Comparison of ENCODE assay signal across 4 cellular contexts in genomic region chr12:131226345-131227265, GRCh38.
A peak's percentile ranks its signal among the peaks of the same experiment; 100 is the strongest.
TF ChIP-seq lines count a peak whose summit lies in the region.

No MANE protein-coding gene starts in this region.

TF ChIP-seq in SK-N-SH, 30 proteins besides CTCF, POLR2A, EP300 and RAD21:
- TF ChIP-seq REST (IDR thresholded peaks at IDR 0.05; ENCODE audit: low read depth, low read length) (no peak), GATA2 (CRISPR knock-in tag; IDR thresholded peaks at IDR 0.05) (peak; percentile 47)

TF ChIP-seq in SK-N-SH treated with all-trans-retinoic acid at 6 μM for 48 hours, 23 proteins besides CTCF, POLR2A, EP300 and RAD21:
- TF ChIP-seq POU6F1 (CRISPR knock-in tag; IDR thresholded peaks at IDR 0.05; ENCODE audit: borderline replicate concordance, low read depth) = no peak
- no peak for TF ChIP-seq TCF4 (CRISPR knock-in tag; IDR thresholded peaks at IDR 0.05; ENCODE audit: borderline replicate concordance)
- TF ChIP-seq OSR1 (CRISPR knock-in tag; IDR thresholded peaks at IDR 0.05) = no peak
- no peak for TF ChIP-seq CREB5 (CRISPR knock-in tag; IDR thresholded peaks at IDR 0.05; ENCODE audit: low read depth)
- no peak for TF ChIP-seq ARNTL (CRISPR knock-in tag; IDR thresholded peaks at IDR 0.05; ENCODE audit: borderline replicate concordance, low read depth)
- no peak for TF ChIP-seq ESRRG (CRISPR knock-in tag; IDR thresholded peaks at IDR 0.05)

TF ChIP-seq in K562, 482 proteins besides CTCF, POLR2A, EP300 and RAD21:
- TF ChIP-seq ZBTB33 (CRISPR knock-in tag; IDR thresholded peaks at IDR 0.05) (peak; percentile 79; the same call in 1 of the 2 replicates), YY1 (IDR thresholded peaks at IDR 0.05; ENCODE audit: borderline replicate concordance in 1 of 3, control insufficient read depth in 1 of 3, extremely low read depth in 1 of 3, insufficient read depth in 3 of 3, insufficient read length in 1 of 3, insufficient replicate concordance in 2 of 3, low read depth in 1 of 3, low read length in 2 of 3) (peak in 2 of 3 experiments; percentile 25 to 34), CBFA2T3 (IDR thresholded peaks at IDR 0.05) (peak; percentile 33), CBX8 (IDR thresholded peaks at IDR 0.05; ENCODE audit: borderline replicate concordance, extremely low read depth, low read depth, low read length, poor library complexity, severe bottlenecking) (no peak), NEUROD1 (IDR thresholded peaks at IDR 0.05; ENCODE audit: borderline replicate concordance, low read depth, low read length, partially characterized antibody) (no peak)

TF ChIP-seq in HepG2, 621 proteins besides CTCF, POLR2A, EP300 and RAD21 (continued from another document):
- TF ChIP-seq RFX5 (IDR thresholded peaks at IDR 0.05; ENCODE audit: low read depth, low read length) (0 out of 2 replicates have a peak, but pooled peaks have one; percentile 39), NR1H2 (CRISPR knock-in tag; IDR thresholded peaks at IDR 0.05; ENCODE audit: borderline replicate concordance, low read depth) (no peak), SIX4 (CRISPR knock-in tag; IDR thresholded peaks at IDR 0.05) (no peak)
